In genomic region chr10:17123062-17123661, GRCh38 we compare ENCODE assay signal across 1 cellular context.
A peak's percentile ranks its signal among the peaks of the same experiment; 100 is the strongest.
TF ChIP-seq lines count a peak whose summit lies in the region.

No MANE protein-coding gene starts in this region.

TF ChIP-seq in K562, 482 proteins besides CTCF, POLR2A, EP300 and RAD21 (continued from another document):
- TF ChIP-seq, protein P1, sequence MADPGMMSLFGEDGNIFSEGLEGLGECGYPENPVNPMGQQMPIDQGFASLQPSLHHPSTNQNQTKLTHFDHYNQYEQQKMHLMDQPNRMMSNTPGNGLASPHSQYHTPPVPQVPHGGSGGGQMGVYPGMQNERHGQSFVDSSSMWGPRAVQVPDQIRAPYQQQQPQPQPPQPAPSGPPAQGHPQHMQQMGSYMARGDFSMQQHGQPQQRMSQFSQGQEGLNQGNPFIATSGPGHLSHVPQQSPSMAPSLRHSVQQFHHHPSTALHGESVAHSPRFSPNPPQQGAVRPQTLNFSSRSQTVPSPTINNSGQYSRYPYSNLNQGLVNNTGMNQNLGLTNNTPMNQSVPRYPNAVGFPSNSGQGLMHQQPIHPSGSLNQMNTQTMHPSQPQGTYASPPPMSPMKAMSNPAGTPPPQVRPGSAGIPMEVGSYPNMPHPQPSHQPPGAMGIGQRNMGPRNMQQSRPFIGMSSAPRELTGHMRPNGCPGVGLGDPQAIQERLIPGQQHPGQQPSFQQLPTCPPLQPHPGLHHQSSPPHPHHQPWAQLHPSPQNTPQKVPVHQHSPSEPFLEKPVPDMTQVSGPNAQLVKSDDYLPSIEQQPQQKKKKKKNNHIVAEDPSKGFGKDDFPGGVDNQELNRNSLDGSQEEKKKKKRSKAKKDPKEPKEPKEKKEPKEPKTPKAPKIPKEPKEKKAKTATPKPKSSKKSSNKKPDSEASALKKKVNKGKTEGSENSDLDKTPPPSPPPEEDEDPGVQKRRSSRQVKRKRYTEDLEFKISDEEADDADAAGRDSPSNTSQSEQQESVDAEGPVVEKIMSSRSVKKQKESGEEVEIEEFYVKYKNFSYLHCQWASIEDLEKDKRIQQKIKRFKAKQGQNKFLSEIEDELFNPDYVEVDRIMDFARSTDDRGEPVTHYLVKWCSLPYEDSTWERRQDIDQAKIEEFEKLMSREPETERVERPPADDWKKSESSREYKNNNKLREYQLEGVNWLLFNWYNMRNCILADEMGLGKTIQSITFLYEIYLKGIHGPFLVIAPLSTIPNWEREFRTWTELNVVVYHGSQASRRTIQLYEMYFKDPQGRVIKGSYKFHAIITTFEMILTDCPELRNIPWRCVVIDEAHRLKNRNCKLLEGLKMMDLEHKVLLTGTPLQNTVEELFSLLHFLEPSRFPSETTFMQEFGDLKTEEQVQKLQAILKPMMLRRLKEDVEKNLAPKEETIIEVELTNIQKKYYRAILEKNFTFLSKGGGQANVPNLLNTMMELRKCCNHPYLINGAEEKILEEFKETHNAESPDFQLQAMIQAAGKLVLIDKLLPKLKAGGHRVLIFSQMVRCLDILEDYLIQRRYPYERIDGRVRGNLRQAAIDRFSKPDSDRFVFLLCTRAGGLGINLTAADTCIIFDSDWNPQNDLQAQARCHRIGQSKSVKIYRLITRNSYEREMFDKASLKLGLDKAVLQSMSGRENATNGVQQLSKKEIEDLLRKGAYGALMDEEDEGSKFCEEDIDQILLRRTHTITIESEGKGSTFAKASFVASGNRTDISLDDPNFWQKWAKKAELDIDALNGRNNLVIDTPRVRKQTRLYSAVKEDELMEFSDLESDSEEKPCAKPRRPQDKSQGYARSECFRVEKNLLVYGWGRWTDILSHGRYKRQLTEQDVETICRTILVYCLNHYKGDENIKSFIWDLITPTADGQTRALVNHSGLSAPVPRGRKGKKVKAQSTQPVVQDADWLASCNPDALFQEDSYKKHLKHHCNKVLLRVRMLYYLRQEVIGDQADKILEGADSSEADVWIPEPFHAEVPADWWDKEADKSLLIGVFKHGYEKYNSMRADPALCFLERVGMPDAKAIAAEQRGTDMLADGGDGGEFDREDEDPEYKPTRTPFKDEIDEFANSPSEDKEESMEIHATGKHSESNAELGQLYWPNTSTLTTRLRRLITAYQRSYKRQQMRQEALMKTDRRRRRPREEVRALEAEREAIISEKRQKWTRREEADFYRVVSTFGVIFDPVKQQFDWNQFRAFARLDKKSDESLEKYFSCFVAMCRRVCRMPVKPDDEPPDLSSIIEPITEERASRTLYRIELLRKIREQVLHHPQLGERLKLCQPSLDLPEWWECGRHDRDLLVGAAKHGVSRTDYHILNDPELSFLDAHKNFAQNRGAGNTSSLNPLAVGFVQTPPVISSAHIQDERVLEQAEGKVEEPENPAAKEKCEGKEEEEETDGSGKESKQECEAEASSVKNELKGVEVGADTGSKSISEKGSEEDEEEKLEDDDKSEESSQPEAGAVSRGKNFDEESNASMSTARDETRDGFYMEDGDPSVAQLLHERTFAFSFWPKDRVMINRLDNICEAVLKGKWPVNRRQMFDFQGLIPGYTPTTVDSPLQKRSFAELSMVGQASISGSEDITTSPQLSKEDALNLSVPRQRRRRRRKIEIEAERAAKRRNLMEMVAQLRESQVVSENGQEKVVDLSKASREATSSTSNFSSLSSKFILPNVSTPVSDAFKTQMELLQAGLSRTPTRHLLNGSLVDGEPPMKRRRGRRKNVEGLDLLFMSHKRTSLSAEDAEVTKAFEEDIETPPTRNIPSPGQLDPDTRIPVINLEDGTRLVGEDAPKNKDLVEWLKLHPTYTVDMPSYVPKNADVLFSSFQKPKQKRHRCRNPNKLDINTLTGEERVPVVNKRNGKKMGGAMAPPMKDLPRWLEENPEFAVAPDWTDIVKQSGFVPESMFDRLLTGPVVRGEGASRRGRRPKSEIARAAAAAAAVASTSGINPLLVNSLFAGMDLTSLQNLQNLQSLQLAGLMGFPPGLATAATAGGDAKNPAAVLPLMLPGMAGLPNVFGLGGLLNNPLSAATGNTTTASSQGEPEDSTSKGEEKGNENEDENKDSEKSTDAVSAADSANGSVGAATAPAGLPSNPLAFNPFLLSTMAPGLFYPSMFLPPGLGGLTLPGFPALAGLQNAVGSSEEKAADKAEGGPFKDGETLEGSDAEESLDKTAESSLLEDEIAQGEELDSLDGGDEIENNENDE (IDR thresholded peaks at IDR 0.05; ENCODE audit: low read depth, low read length): no peak
- TF ChIP-seq CBFA2T3 (IDR thresholded peaks at IDR 0.05): 0 out of 2 replicates have a peak, but pooled peaks have one; percentile 11
- no peak for TF ChIP-seq ZEB2 (IDR thresholded peaks at IDR 0.05)
